Comparison of ENCODE assay signal across 22 cellular contexts in genomic region chr18:33469699-33470098, GRCh38. TPM values are rescaled to one million over a fixed set of nuclear protein-coding genes. Genes with fewer than 3 reads are reported as not detected.
"Had no signal": no experiment of that assay in that cellular context is flagged by ENCODE, and none has a peak within 500 bp of the region (broad histone marks: within the 10 kb centered on the region; RNA-seq: fewer than 3 reads in every experiment).

No MANE protein-coding gene starts in this region.

- H3K4me1 ChIP-seq: esophagus muscularis mucosa, foreskin keratinocyte, pancreas, testis, upper lobe of left lung had no signal

- H3K9me3 Mint-ChIP-seq: activated CD4-positive, alpha-beta T cell treated with anti-CD3 and anti-CD28 coated beads, Interleukin-2, amount 10 ng/mL, durations not matched to agents 7 days and 5 days; neural crest cell had no signal

- H3K36me3 Mint-ChIP-seq: activated naive CD8-positive, alpha-beta T cell had no signal

- H3K27me3 Mint-ChIP-seq: activated CD4-positive, alpha-beta T cell treated with anti-CD3 and anti-CD28 coated beads, Interleukin-2, amount 10 ng/mL, durations not matched to agents 7 days and 5 days; activated naive CD8-positive, alpha-beta T cell; stimulated activated naive CD8-positive, alpha-beta T cell treated with anti-CD3 and anti-CD28 coated beads, Interleukin-15, amount 100 ng/mL, for 72 hours; T-helper 17 cell had no signal

- H3K36me3 ChIP-seq: cardiac muscle cell, esophagus muscularis mucosa, pancreas, upper lobe of left lung had no signal

- H3K4me3 Mint-ChIP-seq: activated CD4-positive, alpha-beta T cell treated with anti-CD3 and anti-CD28 coated beads, Interleukin-2, amount 10 ng/mL, durations not matched to agents 7 days and 5 days; activated naive CD8-positive, alpha-beta T cell; activated T-cell treated with anti-CD3 and anti-CD28 coated beads, Interleukin-2, amount 50 U/mL, for 72 hours; neural crest cell; stimulated activated naive CD8-positive, alpha-beta T cell treated with anti-CD3 and anti-CD28 coated beads, Interleukin-15, amount 100 ng/mL, for 72 hours; T-helper 17 cell had no signal

- H3K27ac ChIP-seq: cardiac muscle cell, esophagus muscularis mucosa, foreskin keratinocyte, pancreas, testis, upper lobe of left lung had no signal

- H3K27ac Mint-ChIP-seq: activated CD4-positive, alpha-beta T cell treated with anti-CD3 and anti-CD28 coated beads, Interleukin-2, amount 10 ng/mL, durations not matched to agents 7 days and 5 days; activated naive CD8-positive, alpha-beta T cell; activated T-cell treated with anti-CD3 and anti-CD28 coated beads, Interleukin-2, amount 50 U/mL, for 72 hours; stimulated activated naive CD8-positive, alpha-beta T cell treated with anti-CD3 and anti-CD28 coated beads, Interleukin-15, amount 100 ng/mL, for 72 hours; T-helper 17 cell had no signal

- DNase-seq: activated CD4-positive, alpha-beta T cell treated with anti-CD3 and anti-CD28 coated beads, Interleukin-2, amount 10 ng/mL, durations not matched to agents 7 days and 5 days; activated CD8-positive, alpha-beta memory T cell treated with anti-CD3 and anti-CD28 coated beads, Interleukin-2, amount 50 U/mL, for 48 hours; activated gamma-delta T cell treated with Interleukin-2 at 50 U/mL for 16 hours; activated T-cell treated with anti-CD3 and anti-CD28 coated beads, Interleukin-2, amount 50 U/mL, for 72 hours; anterior cingulate cortex; foreskin keratinocyte; glutamatergic neuron; left cardiac atrium; midbrain; pancreas; stimulated activated CD4-positive, alpha-beta T cell treated with anti-CD3 and anti-CD28 coated beads, Interleukin-1b, Interleukin-23, amount 100 ng/mL, for 48 hours; stimulated activated naive CD8-positive, alpha-beta T cell treated with anti-CD3 and anti-CD28 coated beads, Interleukin-15, amount 100 ng/mL, for 72 hours; T-helper 17 cell; testis; upper lobe of left lung had no signal

- H3K4me3 ChIP-seq: cardiac muscle cell, esophagus muscularis mucosa, lung, pancreas, testis, upper lobe of left lung had no signal

- ATAC-seq: activated T-cell treated with anti-CD3 and anti-CD28 coated beads, Interleukin-2, amount 50 U/mL, for 72 hours; foreskin keratinocyte; pancreas; sciatic nerve; stimulated activated naive CD8-positive, alpha-beta T cell treated with anti-CD3 and anti-CD28 coated beads, Interleukin-15, amount 100 ng/mL, for 72 hours; T-helper 17 cell had no signal

- H3K27me3 ChIP-seq: cardiac muscle cell, esophagus muscularis mucosa, foreskin keratinocyte, pancreas, testis, upper lobe of left lung had no signal

- H3K4me1 Mint-ChIP-seq: activated CD4-positive, alpha-beta T cell treated with anti-CD3 and anti-CD28 coated beads, Interleukin-2, amount 10 ng/mL, durations not matched to agents 7 days and 5 days; neural crest cell; stimulated activated naive CD8-positive, alpha-beta T cell treated with anti-CD3 and anti-CD28 coated beads, Interleukin-15, amount 100 ng/mL, for 72 hours; T-helper 17 cell had no signal

- H3K9me3 ChIP-seq: esophagus muscularis mucosa, pancreas, testis, upper lobe of left lung had no signal

RNA-seq across cellular contexts. Expression of gene CCDC178, which starts 29.2 kb away (rescaled TPM):
- total RNA-seq: activated CD4-positive, alpha-beta T cell treated with anti-CD3 and anti-CD28 coated beads, Interleukin-2, amount 10 ng/mL, durations not matched to agents 7 days and 5 days; activated T-cell treated with anti-CD3 and anti-CD28 coated beads, Interleukin-2, amount 50 U/mL, for 72 hours; cardiac muscle cell; foreskin keratinocyte; myocyte; T-helper 17 cell had no signal
- polyA plus RNA-seq: foreskin keratinocyte had no signal
